18 cellular contexts compared by ENCODE assay signal in the genomic region with DNA sequence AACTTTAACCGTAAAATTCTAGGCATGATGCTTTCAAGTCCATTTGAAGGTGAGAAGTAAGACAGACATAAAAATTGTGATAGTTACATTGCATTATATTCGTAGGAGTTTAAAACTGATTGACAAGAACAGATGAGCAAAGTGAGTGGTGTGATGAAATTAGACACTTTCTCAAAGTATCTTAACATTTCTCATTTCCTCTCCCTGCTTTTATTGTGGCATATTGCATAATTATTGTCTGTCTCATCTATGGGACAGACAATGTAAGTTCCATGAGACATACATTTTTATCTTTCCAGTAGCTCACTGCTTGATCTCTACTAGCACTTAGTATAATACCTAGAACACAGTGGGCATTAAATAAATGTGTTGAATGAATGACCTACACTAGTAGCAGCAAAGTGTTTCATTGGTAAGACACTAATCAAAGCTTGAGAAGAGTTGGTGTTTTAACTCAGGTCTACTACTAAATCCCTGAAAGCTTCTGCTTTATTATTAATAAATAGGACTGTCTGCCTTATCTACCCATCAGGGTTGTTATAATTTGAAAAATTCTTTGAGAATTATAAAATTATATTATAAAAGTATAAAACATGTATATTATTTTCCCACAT. TPM values are rescaled to one million over a fixed set of nuclear protein-coding genes. Genes with fewer than 3 reads are reported as not detected.
"Had no signal": no experiment of that assay in that cellular context is flagged by ENCODE, and none has a peak within 500 bp of the region (broad histone marks: within the 10 kb centered on the region; RNA-seq: fewer than 3 reads in every experiment).

No MANE protein-coding gene starts in this region.

- H3K4me3 ChIP-seq: left ventricle myocardium inferior, thyroid gland, upper lobe of right lung had no signal

- ATAC-seq: activated naive CD8-positive, alpha-beta T cell treated with anti-CD3 and anti-CD28 coated beads, Interleukin-2, amount 50 U/mL, for 24 hours; activated T-cell treated with anti-CD3 and anti-CD28 coated beads, Interleukin-2, amount 50 U/mL, for 72 hours; natural killer cell treated with Interleukin-12 subunit alpha and Interleukin-12 subunit beta and Interleukin-15 and Interleukin-18, amount 100 ng/mL, for 72 hours; stimulated activated naive CD8-positive, alpha-beta T cell treated with anti-CD3 and anti-CD28 coated beads, Interleukin-15, Interleukin-2, amounts not matched to agents 100 U/mL and 50 U/mL, for 24 hours; T-helper 17 cell; upper lobe of right lung had no signal

- H3K36me3 Mint-ChIP-seq: activated naive CD4-positive, alpha-beta T cell treated with anti-CD3 and anti-CD28 coated beads, Interleukin-2, amount 10 ng/mL, durations not matched to agents 7 days and 5 days; natural killer cell treated with Interleukin-12 subunit alpha and Interleukin-12 subunit beta and Interleukin-15 and Interleukin-18, amount 100 ng/mL, for 72 hours had no signal

- H3K4me1 Mint-ChIP-seq: activated CD4-positive, alpha-beta memory T cell treated with anti-CD3 and anti-CD28 coated beads, Interleukin-2, amount 10 ng/mL, durations not matched to agents 7 days and 5 days; activated naive CD4-positive, alpha-beta T cell treated with anti-CD3 and anti-CD28 coated beads, Interleukin-2, amount 10 ng/mL, durations not matched to agents 7 days and 5 days; activated naive CD8-positive, alpha-beta T cell treated with anti-CD3 and anti-CD28 coated beads, Interleukin-2, amount 50 U/mL, for 24 hours had no signal

- H3K9me3 Mint-ChIP-seq: activated CD4-positive, alpha-beta memory T cell treated with anti-CD3 and anti-CD28 coated beads, Interleukin-2, amount 10 ng/mL, durations not matched to agents 7 days and 5 days; activated naive CD4-positive, alpha-beta T cell treated with anti-CD3 and anti-CD28 coated beads, Interleukin-2, amount 10 ng/mL, durations not matched to agents 7 days and 5 days; activated naive CD8-positive, alpha-beta T cell treated with anti-CD3 and anti-CD28 coated beads, Interleukin-2, amount 50 U/mL, for 24 hours; activated T-cell treated with anti-CD3 and anti-CD28 coated beads, Interleukin-2, amount 50 U/mL, for 72 hours; natural killer cell treated with Interleukin-12 subunit alpha and Interleukin-12 subunit beta and Interleukin-15 and Interleukin-18, amount 100 ng/mL, for 72 hours had no signal

- H3K4me3 Mint-ChIP-seq: activated CD4-positive, alpha-beta memory T cell treated with anti-CD3 and anti-CD28 coated beads, Interleukin-2, amount 10 ng/mL, durations not matched to agents 7 days and 5 days; activated naive CD4-positive, alpha-beta T cell treated with anti-CD3 and anti-CD28 coated beads, Interleukin-2, amount 10 ng/mL, durations not matched to agents 7 days and 5 days; activated naive CD8-positive, alpha-beta T cell treated with anti-CD3 and anti-CD28 coated beads, Interleukin-2, amount 50 U/mL, for 24 hours; activated T-cell treated with anti-CD3 and anti-CD28 coated beads, Interleukin-2, amount 50 U/mL, for 72 hours; natural killer cell treated with Interleukin-12 subunit alpha and Interleukin-12 subunit beta and Interleukin-15 and Interleukin-18, amount 100 ng/mL, for 72 hours; T-helper 17 cell had no signal

- H3K27ac Mint-ChIP-seq: activated CD4-positive, alpha-beta memory T cell treated with anti-CD3 and anti-CD28 coated beads, Interleukin-2, amount 10 ng/mL, durations not matched to agents 7 days and 5 days; activated naive CD4-positive, alpha-beta T cell treated with anti-CD3 and anti-CD28 coated beads, Interleukin-2, amount 10 ng/mL, durations not matched to agents 7 days and 5 days; activated naive CD8-positive, alpha-beta T cell treated with anti-CD3 and anti-CD28 coated beads, Interleukin-2, amount 50 U/mL, for 24 hours; activated T-cell treated with anti-CD3 and anti-CD28 coated beads, Interleukin-2, amount 50 U/mL, for 72 hours; natural killer cell treated with Interleukin-12 subunit alpha and Interleukin-12 subunit beta and Interleukin-15 and Interleukin-18, amount 100 ng/mL, for 72 hours; progenitor cell of endocrine pancreas; T-helper 17 cell had no signal

- H3K27me3 Mint-ChIP-seq: activated CD4-positive, alpha-beta memory T cell treated with anti-CD3 and anti-CD28 coated beads, Interleukin-2, amount 10 ng/mL, durations not matched to agents 7 days and 5 days; activated naive CD4-positive, alpha-beta T cell treated with anti-CD3 and anti-CD28 coated beads, Interleukin-2, amount 10 ng/mL, durations not matched to agents 7 days and 5 days; activated naive CD8-positive, alpha-beta T cell treated with anti-CD3 and anti-CD28 coated beads, Interleukin-2, amount 50 U/mL, for 24 hours; natural killer cell treated with Interleukin-12 subunit alpha and Interleukin-12 subunit beta and Interleukin-15 and Interleukin-18, amount 100 ng/mL, for 72 hours; progenitor cell of endocrine pancreas; T-helper 17 cell had no signal

- DNase-seq: activated CD4-positive, alpha-beta memory T cell treated with anti-CD3 and anti-CD28 coated beads, Interleukin-2, amount 10 ng/mL, durations not matched to agents 7 days and 5 days; activated CD4-positive, alpha-beta T cell treated with anti-CD3 and anti-CD28 coated beads for 48 hours; activated effector memory CD4-positive, alpha-beta T cell treated with Interleukin-2 at 50 U/mL for 16 hours; activated naive CD4-positive, alpha-beta T cell treated with anti-CD3 and anti-CD28 coated beads, Interleukin-2, amount 10 ng/mL, durations not matched to agents 7 days and 5 days; activated naive CD8-positive, alpha-beta T cell treated with anti-CD3 and anti-CD28 coated beads, Interleukin-2, amount 50 U/mL, for 24 hours; activated T-cell treated with anti-CD3 and anti-CD28 coated beads, Interleukin-2, amount 50 U/mL, for 72 hours; erythroblast; foreskin fibroblast; left ventricle myocardium inferior; midbrain; stimulated activated CD4-positive, alpha-beta T cell treated with anti-CD3 and anti-CD28 coated beads, Interleukin-12 subunit alpha, Interleukin-12 subunit beta, amount 100 ng/mL, for 4 hours; stimulated activated CD4-positive, alpha-beta T cell treated with anti-CD3 and anti-CD28 coated beads, Interleukin-4, amount 100 ng/mL, for 4 hours; stimulated activated naive CD8-positive, alpha-beta T cell treated with anti-CD3 and anti-CD28 coated beads, Interleukin-15, Interleukin-2, amounts not matched to agents 100 U/mL and 50 U/mL, for 24 hours; T-helper 17 cell; thyroid gland; upper lobe of right lung had no signal

RNA-seq across cellular contexts. Expression of gene A2M, which starts 19.0 kb away (rescaled TPM):
- total RNA-seq: activated CD4-positive, alpha-beta memory T cell treated with anti-CD3 and anti-CD28 coated beads, Interleukin-2, amount 10 ng/mL, durations not matched to agents 7 days and 5 days; T-helper 17 cell had no signal
